Comparison of ENCODE assay signal across 24 cellular contexts in the genomic region with DNA sequence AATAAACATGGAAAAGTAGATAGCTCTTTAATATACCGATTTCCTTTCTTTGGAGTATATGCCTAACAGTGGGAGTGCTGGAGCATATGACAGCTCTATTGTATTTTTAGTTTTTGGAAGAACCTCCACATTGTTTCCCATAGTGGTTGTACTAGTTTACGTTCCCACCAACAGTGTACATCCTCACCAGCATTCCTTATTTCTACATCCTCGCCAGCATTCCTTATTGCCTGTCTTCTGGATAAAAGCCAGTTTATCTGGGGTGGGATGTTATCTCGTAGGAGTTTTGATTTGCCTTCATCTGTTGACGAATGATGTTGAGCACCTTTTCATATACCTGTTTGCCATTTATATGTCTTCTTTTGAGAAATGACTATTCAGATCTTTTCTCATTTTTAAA. TPM values are rescaled to one million over a fixed set of nuclear protein-coding genes. Genes with fewer than 3 reads are reported as not detected.
DNase-seq lines count a peak whose midpoint lies in the region; ATAC-seq, FAIRE-seq and TF ChIP-seq lines count a peak whose summit lies in the region.
"Had no signal": no experiment of that assay in that cellular context is flagged by ENCODE, and none has a peak within 500 bp of the region (broad histone marks: within the 10 kb centered on the region; RNA-seq: fewer than 3 reads in every experiment).

No MANE protein-coding gene starts in this region.

- TF ChIP-seq POLR2A in breast epithelium (IDR thresholded peaks at IDR 0.05) = no peak
- TF ChIP-seq POLR2A in endothelial cell of umbilical vein (IDR thresholded peaks at IDR 0.05; ENCODE audit: low read depth, low read length) = no peak

- TF ChIP-seq CTCF in MCF 10A (IDR thresholded peaks at IDR 0.05; ENCODE audit: unreplicated experiment) = no peak
- no peak for TF ChIP-seq CTCF in breast epithelium (IDR thresholded peaks at IDR 0.05)
- no peak for TF ChIP-seq CTCF in endothelial cell of umbilical vein (IDR thresholded peaks at IDR 0.05; ENCODE audit: extremely low read depth in 1 of 2, insufficient read depth in 1 of 2, low read depth in 1 of 2, low read length in 2 of 2)
- TF ChIP-seq CTCF in RWPE1 (conservative IDR thresholded peaks at IDR 0.05; ENCODE audit: low read depth) = no peak

- H3K9me3 ChIP-seq in breast epithelium (no peaks in the 10 kb centered on the region), endothelial cell of umbilical vein (replicated peaks; ENCODE audit: control insufficient read depth, insufficient read depth, low read length) (no peaks in the 10 kb centered on the region)
- H3K9me3 ChIP-seq: A549, lower lobe of right lung, pancreas, uterus had no signal

- dilution Hi-C loops in endothelial cell of umbilical vein (cut with MboI; ENCODE audit: extremely low pct_ligation_motif_present, low sequenced_read_pairs) = no loop called here

- no peak for ATAC-seq in T-cell (replicated peaks in 1 of 4)
- ATAC-seq: A549, lower lobe of right lung, pancreas, sciatic nerve had no signal

- no peak overlapping the region for H3K4me3 ChIP-seq in breast epithelium
- H3K4me3 ChIP-seq in endothelial cell of umbilical vein (replicated peaks in 1 of 3; ENCODE audit: insufficient read depth in 1 of 3, low read depth in 1 of 3, low read length in 3 of 3) = no peak overlapping the region
- H3K4me3 ChIP-seq: A549, BLaER1, hepatocyte, lower lobe of right lung, pancreas, uterus had no signal

- no peaks in the 10 kb centered on the region for H3K9me3 Mint-ChIP-seq in MCF 10A (ENCODE audit: unreplicated experiment)
- no peaks in the 10 kb centered on the region for H3K9me3 Mint-ChIP-seq in T-cell
- H3K9me3 Mint-ChIP-seq in activated T-helper 2 cell treated with anti-CD3 and anti-CD28 coated beads, Interferon-gamma antibody, Interleukin-2, Interleukin-4, amounts not matched to agents 10 μg/mL and 5 μg/mL and 100 μg/mL, durations not matched to agents 14 hours and 24 hours and 36 hours = no peaks in the 10 kb centered on the region

- POLR2A ChIA-PET in MCF 10A (lab: Yijun Ruan, JAX) (interaction anchor here (0.7 to 1.2 kb wide), 2 partner anchors 9 to 83 kb away, joined by 3 read pairs; no protein-coding TSS in a partner anchor), T-cell (lab: Charles Lee) (no interaction called here), endothelial cell of umbilical vein (lab: Charles Lee) (no interaction called here), RWPE1 (lab: Yijun Ruan, JAX; ENCODE audit: low non-redundant PET) (no interaction called here)

- peaks cover 16% of the 10 kb centered on the region for H3K36me3 Mint-ChIP-seq in MCF 10A (ENCODE audit: insufficient read depth, unreplicated experiment)
- H3K36me3 Mint-ChIP-seq in T-cell = peaks cover 5% of the 10 kb centered on the region
- peaks cover 27% of the 10 kb centered on the region for H3K36me3 Mint-ChIP-seq in activated T-helper 2 cell treated with anti-CD3 and anti-CD28 coated beads, Interferon-gamma antibody, Interleukin-2, Interleukin-4, amounts not matched to agents 10 μg/mL and 5 μg/mL and 100 μg/mL, durations not matched to agents 14 hours and 24 hours and 36 hours (ENCODE audit: low read depth)

- H3K4me2 ChIP-seq in endothelial cell of umbilical vein (ENCODE audit: insufficient read depth, low read length) = peak overlapping the region; percentile 39
- H3K4me2 ChIP-seq: A549, BLaER1, hepatocyte had no signal

- DNase-seq in MCF 10A (ENCODE audit: unreplicated experiment) = no peak
- DNase-seq in breast epithelium (ENCODE audit: low spot score in 2 of 2) = no peak
- no peak for DNase-seq in T-cell
- DNase-seq in endothelial cell of umbilical vein (ENCODE audit: low read depth, low spot score) = no peak
- DNase-seq in NCI-H524 treated with DMSO at 0.1 percent for 48 hours (lab: John Stamatoyannopoulos, UW) = no peak
- no peak for DNase-seq in activated T-helper 2 cell treated with anti-CD3 and anti-CD28 coated beads, Interferon-gamma antibody, Interleukin-2, Interleukin-4, amounts not matched to agents 10 μg/mL and 5 μg/mL and 100 μg/mL, durations not matched to agents 14 hours and 24 hours and 36 hours (ENCODE audit: low spot score)
- DNase-seq in iPS-NIHi11 (ENCODE audit: low spot score) = no peak
- no peak for DNase-seq in RWPE1 (ENCODE audit: low spot score)
- DNase-seq: activated CD4-positive, alpha-beta T cell treated with anti-CD3 and anti-CD28 coated beads for 1 hour; DMS153; foreskin fibroblast; Kasumi-1; lower lobe of right lung; NCI-H1105 treated with DMSO at 0.1 percent for 48 hours; NCI-H2081 treated with DMSO at 0.1 percent for 48 hours; NCI-H446 treated with DMSO at 0.1 percent for 48 hours; pancreas; uterus had no signal

- H3K27me3 ChIP-seq in breast epithelium (no peaks in the 10 kb centered on the region), endothelial cell of umbilical vein (ENCODE audit: control insufficient read depth in 2 of 2, insufficient read depth in 2 of 2, low read length in 2 of 2) (no peaks in the 10 kb centered on the region)
- H3K27me3 ChIP-seq: BLaER1, hepatocyte, pancreas, uterus had no signal

- no peak overlapping the region for H2AFZ ChIP-seq in endothelial cell of umbilical vein (ENCODE audit: low read depth, low read length)
- H2AFZ ChIP-seq: hepatocyte had no signal

- H3K4me1 Mint-ChIP-seq in MCF 10A (ENCODE audit: insufficient read depth, unreplicated experiment) (peaks cover 48% of the 10 kb centered on the region), T-cell (peaks cover 74 to 90% (median 86%) of the 10 kb centered on the region in 3 donors)
- peaks cover 43% of the 10 kb centered on the region for H3K4me1 Mint-ChIP-seq in activated T-helper 2 cell treated with anti-CD3 and anti-CD28 coated beads, Interferon-gamma antibody, Interleukin-2, Interleukin-4, amounts not matched to agents 10 μg/mL and 5 μg/mL and 100 μg/mL, durations not matched to agents 14 hours and 24 hours and 36 hours (ENCODE audit: low read depth)

- H3K9me1 ChIP-seq in endothelial cell of umbilical vein (replicated peaks; ENCODE audit: control insufficient read depth, extremely low read depth, insufficient read depth, low read length) = no peaks in the 10 kb centered on the region

- peak; percentile 37 for FAIRE-seq in endothelial cell of umbilical vein (lab: Jason Lieb, UNC)
- FAIRE-seq: A549, bronchial epithelial cell, islet of Langerhans, pancreas had no signal

- CTCF ChIA-PET in MCF 10A (lab: Yijun Ruan, JAX) = no interaction called here
- CTCF ChIA-PET in T-cell (lab: Charles Lee) = no interaction called here
- CTCF ChIA-PET in endothelial cell of umbilical vein (lab: Charles Lee) = interaction anchor here (2.2 kb wide), 1 partner anchor 36 kb away, joined by 8 read pairs; no protein-coding TSS in a partner anchor
- CTCF ChIA-PET in RWPE1 (lab: Yijun Ruan, JAX) = interaction anchor here (0.6 kb wide), 1 partner anchor 36 kb away, joined by 7 read pairs; no protein-coding TSS in a partner anchor

- H3K27ac Mint-ChIP-seq in MCF 10A (ENCODE audit: low read depth, unreplicated experiment) (peak overlapping the region; percentile 63), T-cell (peak overlapping the region in 1 of 2 donors; percentile 47)
- H3K27ac Mint-ChIP-seq in activated T-helper 2 cell treated with anti-CD3 and anti-CD28 coated beads, Interferon-gamma antibody, Interleukin-2, Interleukin-4, amounts not matched to agents 10 μg/mL and 5 μg/mL and 100 μg/mL, durations not matched to agents 14 hours and 24 hours and 36 hours = no peak overlapping the region

- H3K27me3 Mint-ChIP-seq in MCF 10A (ENCODE audit: insufficient read depth, unreplicated experiment) (no peaks in the 10 kb centered on the region), T-cell (no peaks in the 10 kb centered on the region)
- peaks cover 24% of the 10 kb centered on the region for H3K27me3 Mint-ChIP-seq in activated T-helper 2 cell treated with anti-CD3 and anti-CD28 coated beads, Interferon-gamma antibody, Interleukin-2, Interleukin-4, amounts not matched to agents 10 μg/mL and 5 μg/mL and 100 μg/mL, durations not matched to agents 14 hours and 24 hours and 36 hours (ENCODE audit: low read depth)

- H3K36me3 ChIP-seq in breast epithelium (no peaks in the 10 kb centered on the region), endothelial cell of umbilical vein (ENCODE audit: control insufficient read depth in 2 of 2, extremely low read depth in 1 of 2, insufficient read depth in 2 of 2, low read length in 2 of 2) (peaks cover under 1 to 4% of the 10 kb centered on the region in 2 experiments)
- H3K36me3 ChIP-seq: pancreas, uterus had no signal

- H4K20me1 ChIP-seq in endothelial cell of umbilical vein (replicated peaks; ENCODE audit: control insufficient read depth, extremely low read depth, insufficient read depth, low read length) = no peaks in the 10 kb centered on the region

- H3K9ac ChIP-seq in endothelial cell of umbilical vein (replicated peaks; ENCODE audit: extremely low read depth, insufficient read depth, low read length) = no peak overlapping the region
- H3K9ac ChIP-seq: BLaER1 had no signal

- peaks cover 94% of the 10 kb centered on the region for H3K79me2 ChIP-seq in endothelial cell of umbilical vein (ENCODE audit: control insufficient read depth, insufficient read depth, low read length)

- H3K4me3 Mint-ChIP-seq in MCF 10A (ENCODE audit: unreplicated experiment) = peak overlapping the region; percentile 73
- peak overlapping the region in 2 of 3 donors; percentile 10 to 22 for H3K4me3 Mint-ChIP-seq in T-cell
- no peak overlapping the region for H3K4me3 Mint-ChIP-seq in activated T-helper 2 cell treated with anti-CD3 and anti-CD28 coated beads, Interferon-gamma antibody, Interleukin-2, Interleukin-4, amounts not matched to agents 10 μg/mL and 5 μg/mL and 100 μg/mL, durations not matched to agents 14 hours and 24 hours and 36 hours (ENCODE audit: low read depth)

- H3K27ac ChIP-seq in breast epithelium (no peak overlapping the region), endothelial cell of umbilical vein (ENCODE audit: insufficient read depth, low read depth, low read length) (no peak overlapping the region), RWPE1 (no peak overlapping the region)
- H3K27ac ChIP-seq: A549, BLaER1, hepatocyte, lower lobe of right lung, pancreas, uterus had no signal

- BruUV-seq in MCF 10A (replicated peaks; lab: Mats Ljungman, UMichigan) (TSS peak; percentile 3), endothelial cell of umbilical vein (replicated peaks; lab: Mats Ljungman, UMichigan) (TSS peak; percentile 0)

- intact Hi-C loops in MCF 10A (cut with micrococcal nuclease) = no loop called here
- intact Hi-C loops in breast epithelium (cut with DNase I; ENCODE audit: low total_unique reads) = no loop called here
- intact Hi-C loops in endothelial cell of umbilical vein (cut with micrococcal nuclease) = no loop called here
- intact Hi-C loops in activated T-helper 2 cell treated with anti-CD3 and anti-CD28 coated beads, Interferon-gamma antibody, Interleukin-2, Interleukin-4, amounts not matched to agents 10 μg/mL and 5 μg/mL and 100 μg/mL, durations not matched to agents 14 hours and 24 hours and 36 hours (cut with micrococcal nuclease) = no loop called here

- peaks cover 4 to 9% of the 10 kb centered on the region in 2 donors for H3K4me1 ChIP-seq in breast epithelium
- H3K4me1 ChIP-seq in endothelial cell of umbilical vein (ENCODE audit: control insufficient read depth, extremely low read depth, insufficient read depth, low read length) = peaks cover 25% of the 10 kb centered on the region

RNA-seq across cellular contexts. Expression of a gene that starts 2.6 kb away (rescaled TPM):
- total RNA-seq in MCF 10A (2022) (17.9 and 18.0 TPM in 2 replicates), breast epithelium (10 to 100 TPM; 14.9 to 28.1 (median 23.6) TPM), T-cell (10 to 100 TPM in 4 of 5 donors, 1 to 10 TPM in 1; 5.5 to 24.0 (median 14.9) TPM), endothelial cell of umbilical vein (42.5 and 45.2 TPM in 2 replicates)
- polyA plus RNA-seq in endothelial cell of umbilical vein = 99.3 and 101 TPM in 2 replicates
- polyA plus RNA-seq in endothelial cell of umbilical vein (2011; cell fraction: cytosol; rRNA removed) = 90.1 and 96.4 TPM in 2 replicates
- 78.3 and 83.9 TPM in 2 replicates for polyA plus RNA-seq in endothelial cell of umbilical vein (2011; cell fraction: nucleus; rRNA removed)
- 63.2 and 84.8 TPM in 2 replicates for polyA plus RNA-seq in endothelial cell of umbilical vein (2012)
- polyA minus RNA-seq in endothelial cell of umbilical vein = 78.6 and 95.4 TPM in 2 replicates
- polyA minus RNA-seq in endothelial cell of umbilical vein (2011; cell fraction: cytosol; rRNA and poly(A)+ RNA removed) = 19.3 TPM
- polyA minus RNA-seq in endothelial cell of umbilical vein (2011; cell fraction: nucleus; rRNA and poly(A)+ RNA removed) = 17.1 and 21.6 TPM in 2 replicates
- 5.6 and 6.0 TPM in 2 replicates for total RNA-seq in activated T-helper 2 cell treated with anti-CD3 and anti-CD28 coated beads, Interferon-gamma antibody, Interleukin-2, Interleukin-4, amounts not matched to agents 10 μg/mL and 5 μg/mL and 100 μg/mL, durations not matched to agents 14 hours and 24 hours and 36 hours

RNA-seq across cellular contexts. Expression of a gene that starts 49.0 kb away (rescaled TPM):
- total RNA-seq in MCF 10A (2022) (87.4 and 180 TPM in 2 replicates), breast epithelium (100 to 1,000 TPM; 532 to 813 (median 727) TPM), T-cell (1,000 to 10,000 TPM; 6,093 to 7,629 (median 6,896) TPM), endothelial cell of umbilical vein (111 and 126 TPM in 2 replicates)
- polyA plus RNA-seq in endothelial cell of umbilical vein = 119 and 151 TPM in 2 replicates
- polyA plus RNA-seq in endothelial cell of umbilical vein (2011; cell fraction: cytosol; rRNA removed) = 77.9 and 94.6 TPM in 2 replicates
- 87.5 and 110 TPM in 2 replicates for polyA plus RNA-seq in endothelial cell of umbilical vein (2011; cell fraction: nucleus; rRNA removed)
- 195 and 229 TPM in 2 replicates for polyA plus RNA-seq in endothelial cell of umbilical vein (2012)
- polyA minus RNA-seq in endothelial cell of umbilical vein = 49.1 and 98.7 TPM in 2 replicates
- 67.2 TPM for polyA minus RNA-seq in endothelial cell of umbilical vein (2011; cell fraction: cytosol; rRNA and poly(A)+ RNA removed)
- 19.8 and 24.8 TPM in 2 replicates for polyA minus RNA-seq in endothelial cell of umbilical vein (2011; cell fraction: nucleus; rRNA and poly(A)+ RNA removed)
- total RNA-seq in activated T-helper 2 cell treated with anti-CD3 and anti-CD28 coated beads, Interferon-gamma antibody, Interleukin-2, Interleukin-4, amounts not matched to agents 10 μg/mL and 5 μg/mL and 100 μg/mL, durations not matched to agents 14 hours and 24 hours and 36 hours = 3,580 and 3,693 TPM in 2 replicates

Comparison
In these comparisons a context has a peak if more than half of its experiments do, and no peak if none do; other contexts are left out.
1. CTCF ChIA-PET loops: an anchor here in endothelial cell of umbilical vein (2.2 kb wide) and RWPE1 (0.6 kb wide); none called in MCF 10A and T-cell.